ENCODE assay signal across 18 cellular contexts in genomic region chr4:1057403-1057745, GRCh38.
"Had no signal": no experiment of that assay in that cellular context is flagged by ENCODE, and none has a peak within 500 bp of the region (broad histone marks: within the 10 kb centered on the region; RNA-seq: fewer than 3 reads in every experiment).

No MANE protein-coding gene starts in this region.

- DNase-seq: activated CD4-positive, alpha-beta memory T cell treated with anti-CD3 and anti-CD28 coated beads for 36 hours; activated CD4-positive, alpha-beta T cell treated with anti-CD3 and anti-CD28 coated beads for 48 hours; activated gamma-delta T cell treated with Interleukin-2 at 50 U/mL for 16 hours; activated T-cell treated with anti-CD3 and anti-CD28 coated beads for 4 hours; amniotic stem cell; esophagus squamous epithelium; left cardiac atrium; naive thymus-derived CD4-positive, alpha-beta T cell; stimulated activated CD4-positive, alpha-beta T cell treated with anti-CD3 and anti-CD28 coated beads, Interleukin-2, amount 100 ng/mL, for 24 hours; stomach had no signal

- H3K27ac ChIP-seq: coronary artery, esophagus squamous epithelium, gastroesophageal sphincter, suprapubic skin, tibial nerve had no signal

- H3K4me3 Mint-ChIP-seq: activated CD4-positive, alpha-beta memory T cell treated with anti-CD3 and anti-CD28 coated beads for 36 hours; activated naive CD8-positive, alpha-beta T cell; memory B cell; neural crest cell; stimulated activated effector memory CD8-positive, alpha-beta T cell treated with anti-CD3 and anti-CD28 coated beads, Interleukin-12 subunit alpha, Interleukin-12 subunit beta, amount 100 ng/mL, for 72 hours had no signal

- H3K4me3 ChIP-seq: coronary artery, esophagus squamous epithelium, gastroesophageal sphincter, stomach, suprapubic skin, tibial nerve had no signal

- H3K36me3 ChIP-seq: esophagus squamous epithelium, gastroesophageal sphincter, stomach, suprapubic skin, tibial nerve had no signal

- H3K9me3 ChIP-seq: esophagus squamous epithelium, gastroesophageal sphincter, stomach, suprapubic skin, tibial nerve had no signal

- H3K36me3 Mint-ChIP-seq: activated CD4-positive, alpha-beta memory T cell treated with anti-CD3 and anti-CD28 coated beads for 36 hours; activated naive CD8-positive, alpha-beta T cell; stimulated activated effector memory CD8-positive, alpha-beta T cell treated with anti-CD3 and anti-CD28 coated beads, Interleukin-12 subunit alpha, Interleukin-12 subunit beta, amount 100 ng/mL, for 72 hours had no signal

- H3K9me3 Mint-ChIP-seq: activated CD4-positive, alpha-beta memory T cell treated with anti-CD3 and anti-CD28 coated beads for 36 hours; neural crest cell; stimulated activated effector memory CD8-positive, alpha-beta T cell treated with anti-CD3 and anti-CD28 coated beads, Interleukin-12 subunit alpha, Interleukin-12 subunit beta, amount 100 ng/mL, for 72 hours had no signal

- H3K27ac Mint-ChIP-seq: activated CD4-positive, alpha-beta memory T cell treated with anti-CD3 and anti-CD28 coated beads for 36 hours; activated naive CD8-positive, alpha-beta T cell; memory B cell; stimulated activated effector memory CD8-positive, alpha-beta T cell treated with anti-CD3 and anti-CD28 coated beads, Interleukin-12 subunit alpha, Interleukin-12 subunit beta, amount 100 ng/mL, for 72 hours had no signal
